8 cellular contexts compared by ENCODE assay signal in genomic region chr9:133346021-133346713, GRCh38. TPM values are rescaled to one million over a fixed set of nuclear protein-coding genes. Genes with fewer than 3 reads are reported as not detected.
DNase-seq lines count a peak whose midpoint lies in the region; ATAC-seq and TF ChIP-seq lines count a peak whose summit lies in the region.

No MANE protein-coding gene starts in this region.

- peak overlapping the region; percentile 89 for H3K27ac ChIP-seq in CD4-positive, CD25-positive, alpha-beta regulatory T cell (ENCODE audit: insufficient read depth, low read length, poor library complexity, severe bottlenecking)
- peak overlapping the region in 10 of 59 donors; percentile 28 to 97 (median 92) for H3K27ac ChIP-seq in dorsolateral prefrontal cortex

- CTCF ChIA-PET in HEK293T (lab: Yijun Ruan, JAX): no interaction called here

- peak overlapping the region; percentile 86 to 98 (median 88) for H3K4me3 Mint-ChIP-seq in CD4-positive, CD25-positive, alpha-beta regulatory T cell
- peak overlapping the region; percentile 96 for H3K4me3 Mint-ChIP-seq in neural crest cell

- H3K4me1 Mint-ChIP-seq in CD4-positive, CD25-positive, alpha-beta regulatory T cell: peaks cover 0 to 50% (median 29%) of the 10 kb centered on the region in 4 donors
- peaks cover 33% of the 10 kb centered on the region for H3K4me1 Mint-ChIP-seq in neural crest cell

- no peak overlapping the region for H3K4me3 ChIP-seq in CD4-positive, CD25-positive, alpha-beta regulatory T cell (ENCODE audit: low read depth, low read length)
- H3K4me3 ChIP-seq in Loucy (ENCODE audit: low read length, poor library complexity, severe bottlenecking): peak overlapping the region; percentile 97
- peak overlapping the region in 54 of 59 donors; percentile 66 to 100 (median 95) for H3K4me3 ChIP-seq in dorsolateral prefrontal cortex

- no peak for DNase-seq in CD4-positive, CD25-positive, alpha-beta regulatory T cell
- DNase-seq in dorsolateral prefrontal cortex (no peak), neural crest cell (ENCODE audit: low read depth, low spot score) (no peak), HEK293T (ENCODE audit: extremely low spot score) (no peak), omental fat pad (ENCODE audit: low spot score) (no peak)

- H3K9me3 Mint-ChIP-seq in CD4-positive, CD25-positive, alpha-beta regulatory T cell: no peaks in the 10 kb centered on the region
- H3K9me3 Mint-ChIP-seq in neural crest cell: no peaks in the 10 kb centered on the region

- no peak overlapping the region for H2AFZ ChIP-seq in Loucy (ENCODE audit: low read length)

- POLR2A ChIA-PET in HEK293T (lab: Yijun Ruan, JAX): interaction anchor here (1.0 to 1.5 kb wide), 5 partner anchors 9 to 140 kb away, joined by 3 to 9 read pairs (median 4); no protein-coding TSS in a partner anchor

- H3K9me3 ChIP-seq in CD4-positive, CD25-positive, alpha-beta regulatory T cell (ENCODE audit: control insufficient read depth in 2 of 2, low read length in 2 of 2): no peaks in the 10 kb centered on the region
- H3K9me3 ChIP-seq in Loucy (ENCODE audit: insufficient read depth, low read depth, low read length): no peaks in the 10 kb centered on the region

- H3K27me3 Mint-ChIP-seq in CD4-positive, CD25-positive, alpha-beta regulatory T cell: no peaks in the 10 kb centered on the region
- H3K27me3 Mint-ChIP-seq in neural crest cell (ENCODE audit: low read depth): peaks cover 4% of the 10 kb centered on the region

- TF ChIP-seq CTCF in Loucy (conservative IDR thresholded peaks at IDR 0.05; ENCODE audit: low read length) (no peak), dorsolateral prefrontal cortex (IDR thresholded peaks at IDR 0.05 in 54 of 56, conservative IDR thresholded peaks at IDR 0.05 in 2 of 56; ENCODE audit: low read depth in 1 of 56, partially characterized antibody in 56 of 56) (no peak), neural crest cell (conservative IDR thresholded peaks at IDR 0.05) (no peak), omental fat pad (IDR thresholded peaks at IDR 0.05) (no peak)

- H4K20me1 ChIP-seq in Loucy (ENCODE audit: insufficient read depth, low read length, poor library complexity, severe bottlenecking): peaks cover 44% of the 10 kb centered on the region

- no peaks in the 10 kb centered on the region for H3K27me3 ChIP-seq in CD4-positive, CD25-positive, alpha-beta regulatory T cell (ENCODE audit: control insufficient read depth, insufficient read depth, low read length)
- peaks cover 8% of the 10 kb centered on the region for H3K27me3 ChIP-seq in Loucy (ENCODE audit: insufficient read depth, low read length, poor library complexity, severe bottlenecking)
- no peaks in the 10 kb centered on the region for H3K27me3 ChIP-seq in dorsolateral prefrontal cortex

- ATAC-seq in CD4-positive, CD25-positive, alpha-beta regulatory T cell (ENCODE audit: low read depth in 2 of 2): no peak
- ATAC-seq in GM18867 (IDR thresholded peaks at IDR 0.05; ENCODE audit: unreplicated experiment) (no peak), HG03159 (IDR thresholded peaks at IDR 0.05; ENCODE audit: unreplicated experiment) (no peak), omental fat pad (ENCODE audit: low FRiP score) (no peak)

- peaks cover 4% of the 10 kb centered on the region; the same call in 1 of the 2 replicates for H3F3A ChIP-seq in Loucy (ENCODE audit: low read depth)

- H3K9ac ChIP-seq in Loucy (ENCODE audit: low read depth, low read length, poor library complexity, severe bottlenecking): peak overlapping the region; percentile 100

- H3K36me3 Mint-ChIP-seq in CD4-positive, CD25-positive, alpha-beta regulatory T cell: peaks cover 27% of the 10 kb centered on the region
- H3K36me3 Mint-ChIP-seq in neural crest cell (ENCODE audit: low read depth): peaks cover 25% of the 10 kb centered on the region

- peak overlapping the region; percentile 83 for H3K4me2 ChIP-seq in Loucy (ENCODE audit: low read depth, low read length, poor library complexity, severe bottlenecking)

- peaks cover 31% of the 10 kb centered on the region for H3K4me1 ChIP-seq in CD4-positive, CD25-positive, alpha-beta regulatory T cell (ENCODE audit: control insufficient read depth, insufficient read depth, low read length, poor library complexity, severe bottlenecking)
- H3K4me1 ChIP-seq in Loucy (ENCODE audit: insufficient read depth, low read length, poor library complexity, severe bottlenecking): peaks cover 32% of the 10 kb centered on the region

- H3K36me3 ChIP-seq in CD4-positive, CD25-positive, alpha-beta regulatory T cell (ENCODE audit: control insufficient read depth, insufficient read depth, low read length): peaks cover 42% of the 10 kb centered on the region
- peaks cover 39% of the 10 kb centered on the region; the same call in 1 of the 2 replicates for H3K36me3 ChIP-seq in Loucy (ENCODE audit: insufficient read depth, low read length)

- H3K9me2 ChIP-seq in Loucy (replicated peaks; ENCODE audit: low read depth, low read length): no peaks in the 10 kb centered on the region

- H3K27ac Mint-ChIP-seq in CD4-positive, CD25-positive, alpha-beta regulatory T cell: peak overlapping the region in 2 of 3 donors; percentile 87 to 89
- peak overlapping the region; percentile 92 for H3K27ac Mint-ChIP-seq in neural crest cell (ENCODE audit: unreplicated experiment)

- intact Hi-C loops in dorsolateral prefrontal cortex (cut with DNase I): loop anchor here in 1 of 2 donors (5.0 kb wide), 1 partner anchor 131 kb away; the partner anchor contains the start of gene SLC2A6

- peaks cover 60% of the 10 kb centered on the region for H3K79me2 ChIP-seq in Loucy (ENCODE audit: insufficient read depth, low read length)

TF ChIP-seq in HEK293T, 16 proteins besides CTCF, POLR2A, EP300 and RAD21:
- TF ChIP-seq FOXK2 (IDR thresholded peaks at IDR 0.05) (no peak), CTBP1 (IDR thresholded peaks at IDR 0.05; ENCODE audit: borderline replicate concordance) (no peak)

RNA-seq across cellular contexts. Expression of gene MED22, which starts 1.8 kb away (rescaled TPM):
- total RNA-seq in CD4-positive, CD25-positive, alpha-beta regulatory T cell: 29.3 TPM
- polyA plus RNA-seq in CD4-positive, CD25-positive, alpha-beta regulatory T cell: 10 to 100 TPM in 3 of 4 donors, 1 to 10 TPM in 1; 7.3 to 16.2 (median 11.1) TPM
- total RNA-seq in dorsolateral prefrontal cortex (10 to 100 TPM; 19.2 to 41.3 (median 30.0) TPM), neural crest cell (69.7 and 70.6 TPM in 2 replicates), omental fat pad (10 to 100 TPM; 20.0 to 29.1 (median 24.5) TPM)

RNA-seq across cellular contexts. Expression of gene RPL7A, which starts 1.9 kb away (rescaled TPM):
- total RNA-seq in CD4-positive, CD25-positive, alpha-beta regulatory T cell: 1,813 TPM
- 1,000 to 10,000 TPM in 2 of 4 donors, 100 to 1,000 TPM in 2; 747 to 1,102 (median 951) TPM for polyA plus RNA-seq in CD4-positive, CD25-positive, alpha-beta regulatory T cell
- total RNA-seq in dorsolateral prefrontal cortex (100 to 1,000 TPM; 512 to 837 (median 653) TPM), neural crest cell (2,746 and 2,748 TPM in 2 replicates), omental fat pad (1,000 to 10,000 TPM; 1,813 to 2,244 (median 1,961) TPM)

RNA-seq across cellular contexts. Expression of gene SURF1, which starts 10.1 kb away (rescaled TPM):
- 41.8 TPM for total RNA-seq in CD4-positive, CD25-positive, alpha-beta regulatory T cell
- 100 to 1,000 TPM; 114 to 120 (median 115) TPM for polyA plus RNA-seq in CD4-positive, CD25-positive, alpha-beta regulatory T cell
- total RNA-seq in dorsolateral prefrontal cortex: 10 to 100 TPM; 23.9 to 64.2 (median 39.4) TPM
- 32.0 and 32.1 TPM in 2 replicates for total RNA-seq in neural crest cell
- 10 to 100 TPM; 30.3 to 47.1 (median 41.1) TPM for total RNA-seq in omental fat pad

RNA-seq across cellular contexts. Expression of gene SURF6, which starts 10.2 kb away (rescaled TPM):
- total RNA-seq in CD4-positive, CD25-positive, alpha-beta regulatory T cell: 14.6 TPM
- 1 to 10 TPM; 5.4 to 8.4 (median 6.9) TPM for polyA plus RNA-seq in CD4-positive, CD25-positive, alpha-beta regulatory T cell
- total RNA-seq in dorsolateral prefrontal cortex (10 to 100 TPM; 13.7 to 27.8 (median 19.2) TPM), neural crest cell (22.4 and 23.9 TPM in 2 replicates), omental fat pad (10 to 100 TPM; 10.5 to 47.8 (median 14.5) TPM)

RNA-seq across cellular contexts. Expression of gene SURF2, which starts 10.2 kb away (rescaled TPM):
- 24.3 TPM for total RNA-seq in CD4-positive, CD25-positive, alpha-beta regulatory T cell
- 10 to 100 TPM; 34.5 to 47.1 (median 37.0) TPM for polyA plus RNA-seq in CD4-positive, CD25-positive, alpha-beta regulatory T cell
- 10 to 100 TPM; 16.6 to 42.3 (median 26.4) TPM for total RNA-seq in dorsolateral prefrontal cortex
- 31.8 and 34.3 TPM in 2 replicates for total RNA-seq in neural crest cell
- 10 to 100 TPM in 3 of 4 donors, 1 to 10 TPM in 1; 8.4 to 25.5 (median 13.4) TPM for total RNA-seq in omental fat pad
